ENCODE assay signal across 8 cellular contexts in the genomic region with DNA sequence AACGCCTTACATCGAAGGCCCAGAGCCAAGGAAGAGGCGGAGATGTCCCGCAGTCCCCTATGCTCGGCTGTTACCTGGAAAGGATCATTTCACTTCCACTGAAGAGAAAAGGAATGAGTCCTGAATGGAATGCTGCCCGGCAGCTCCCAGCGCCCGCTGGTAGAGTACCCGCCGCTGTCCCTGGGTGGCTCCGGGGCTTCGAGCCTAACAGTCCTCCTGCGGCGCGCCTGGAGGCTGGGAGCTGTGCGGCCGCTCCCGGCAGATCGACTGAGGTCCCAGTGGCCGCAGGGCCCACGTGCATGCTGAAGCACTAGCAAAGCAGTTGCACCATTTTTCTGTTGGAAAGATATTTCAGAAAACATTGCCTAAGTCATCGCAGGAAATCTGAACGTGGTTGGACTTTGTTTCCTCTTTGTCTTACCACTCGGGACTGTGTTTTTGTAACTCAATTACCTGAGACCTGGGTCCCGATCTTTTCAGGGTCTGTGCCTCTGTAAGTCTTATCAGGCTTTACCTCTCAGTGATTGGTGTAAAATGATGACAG. TPM values are rescaled to one million over a fixed set of nuclear protein-coding genes. Genes with fewer than 3 reads are reported as not detected.
DNase-seq lines count a peak whose midpoint lies in the region; ATAC-seq and TF ChIP-seq lines count a peak whose summit lies in the region.

No MANE protein-coding gene starts in this region.

- H3K4me3 ChIP-seq in astrocyte of the cerebellum (ENCODE audit: low read depth, low read length) (peak overlapping the region; percentile 96), iPS-20b (ENCODE audit: low read length) (peak overlapping the region; percentile 86)

- TF ChIP-seq CTCF in astrocyte of the cerebellum (IDR thresholded peaks at IDR 0.05; ENCODE audit: low read depth, low read length, missing control alignments) = no peak

- in situ Hi-C loops in astrocyte of the cerebellum (cut with HindIII; ENCODE audit: low sequenced_read_pairs) = no loop called here

- DNase-seq in ELF-1 (ENCODE audit: low read depth, low spot score) (peak; percentile 94), NCI-H1092 (lab: John Stamatoyannopoulos, UW) (peak; percentile 41), astrocyte of the cerebellum (ENCODE audit: low read depth) (no peak), sciatic nerve (ENCODE audit: low spot score) (no peak), T-helper 9 cell (no peak), NK-92 (lab: John Stamatoyannopoulos, UW; ENCODE audit: unreplicated experiment) (no peak)

- peaks cover 18% of the 10 kb centered on the region for H3K4me1 ChIP-seq in iPS-20b (ENCODE audit: insufficient read depth, low read length)

- H3K27me3 ChIP-seq in iPS-20b (ENCODE audit: insufficient read depth, low read length) = peaks cover 71% of the 10 kb centered on the region

- ATAC-seq in sciatic nerve (peak; percentile 45), HG03378 (IDR thresholded peaks at IDR 0.05; ENCODE audit: unreplicated experiment) (no peak)

- no peak overlapping the region for H3K27ac ChIP-seq in iPS-20b (ENCODE audit: low read length)

- H3K36me3 ChIP-seq in iPS-20b (ENCODE audit: insufficient read depth, low read depth, low read length) = no peaks in the 10 kb centered on the region

- intact Hi-C loops in sciatic nerve (cut with DNase I) = loop anchor here (5.0 kb wide), 2 partner anchors 382 to 892 kb away; no protein-coding TSS in a partner anchor

- no peak overlapping the region; the same call in 1 of the 2 replicates for H3K9ac ChIP-seq in iPS-20b (ENCODE audit: low read depth, low read length)

- no peaks in the 10 kb centered on the region for H3K9me3 ChIP-seq in iPS-20b (ENCODE audit: insufficient read depth, low read depth, low read length)

RNA-seq across cellular contexts. Expression of gene RNU6-1, which starts 1.0 kb away (rescaled TPM):
- total RNA-seq in sciatic nerve = not detected

RNA-seq across cellular contexts. Expression of gene SKOR1, which starts 13.6 kb away (rescaled TPM):
- total RNA-seq in sciatic nerve = 1.3 TPM

Comparison
In these comparisons a context has a peak if more than half of its experiments do, and no peak if none do; other contexts are left out.
1. DNase-seq: peak in ELF-1 (single experiment) and NCI-H1092 (single experiment); none in astrocyte of the cerebellum (single experiment), sciatic nerve (single experiment), T-helper 9 cell (single experiment) and NK-92 (single experiment).